21 cellular contexts compared by ENCODE assay signal in genomic region chr15:97061392-97061791, GRCh38.
DNase-seq lines count a peak whose midpoint lies in the region; ATAC-seq, FAIRE-seq and TF ChIP-seq lines count a peak whose summit lies in the region.
"Had no signal": no experiment of that assay in that cellular context is flagged by ENCODE, and none has a peak within 500 bp of the region (broad histone marks: within the 10 kb centered on the region; RNA-seq: fewer than 3 reads in every experiment).

No MANE protein-coding gene starts in this region.

- no peak overlapping the region for H3K4me3 Mint-ChIP-seq in GM23338
- no peak overlapping the region for H3K4me3 Mint-ChIP-seq in H9
- H3K4me3 Mint-ChIP-seq: CD4-positive, CD25-positive, alpha-beta regulatory T cell; CD8-positive, alpha-beta T cell; HFFc6 had no signal

- no peaks in the 10 kb centered on the region; the same call in 2 of the 3 replicates for H3K9me3 Mint-ChIP-seq in GM23338
- no peaks in the 10 kb centered on the region for H3K9me3 Mint-ChIP-seq in H9

- no peak overlapping the region for H3K18ac ChIP-seq in neuronal stem cell (ENCODE audit: low read length)
- H3K18ac ChIP-seq in H9 (ENCODE audit: insufficient read length, low read depth, low read length), result no peak overlapping the region

- peaks cover 60% of the 10 kb centered on the region for H3K4me1 ChIP-seq in A673 (ENCODE audit: insufficient read depth, low read length, poor library complexity, severe bottlenecking)
- peaks cover 36% of the 10 kb centered on the region for H3K4me1 ChIP-seq in GM23338 (ENCODE audit: insufficient read depth)
- H3K4me1 ChIP-seq in GM12878 (ENCODE audit: control insufficient read depth, insufficient read depth, low read length), result no peaks in the 10 kb centered on the region
- H3K4me1 ChIP-seq in neuronal stem cell (ENCODE audit: control insufficient read depth in 2 of 2, insufficient read depth in 1 of 2, low read depth in 1 of 2, low read length in 2 of 2), result peaks cover 0 to 4% of the 10 kb centered on the region in 2 donors
- H3K4me1 ChIP-seq in H9 (ENCODE audit: insufficient read depth, low read length), result peaks cover 7% of the 10 kb centered on the region
- H3K4me1 ChIP-seq: A549, Caco-2, HAP-1 had no signal

- SMC1A ChIA-PET in GM12878 (lab: Charles Lee; ENCODE audit: uncharacterized antibody, unreplicated experiment), result interaction anchor here (0.6 to 0.8 kb wide), 3 partner anchors 17 to 77 kb away, joined by 3 read pairs; no protein-coding TSS in a partner anchor

- H3K9me2 ChIP-seq in GM23338 (ENCODE audit: insufficient read depth), result peaks cover 9% of the 10 kb centered on the region; the same call in 1 of the 2 replicates

- no peak overlapping the region for H3K4me3 ChIP-seq in A673 (ENCODE audit: low read depth, low read length, poor library complexity, severe bottlenecking)
- H3K4me3 ChIP-seq in GM23338, result no peak overlapping the region
- H3K4me3 ChIP-seq in GM12878, result no peak overlapping the region
- H3K4me3 ChIP-seq in neuronal stem cell (ENCODE audit: low read length in 2 of 2), result no peak overlapping the region
- H3K4me3 ChIP-seq: A549, HAP-1 had no signal

- TF ChIP-seq CTCF in A673 (conservative IDR thresholded peaks at IDR 0.05; ENCODE audit: low read depth, low read length) (no peak), GM23338 (conservative IDR thresholded peaks at IDR 0.05; ENCODE audit: low read depth in 2 of 2) (no peak), GM12878 (IDR thresholded peaks at IDR 0.05 in 2 of 3, conservative IDR thresholded peaks at IDR 0.05 in 1 of 3; ENCODE audit: control insufficient read depth in 2 of 3, extremely low read depth in 1 of 3, insufficient read depth in 1 of 3, low read depth in 3 of 3, low read length in 3 of 3) (no peak), H9 (conservative IDR thresholded peaks at IDR 0.05) (no peak)

- H2BK15ac ChIP-seq in neuronal stem cell (ENCODE audit: low read length) (no peak overlapping the region), H9 (ENCODE audit: low read depth, low read length) (no peak overlapping the region)

- H2BK120ac ChIP-seq in neuronal stem cell (ENCODE audit: low read depth, low read length) (no peak overlapping the region), H9 (ENCODE audit: low read depth, low read length, poor library complexity, severe bottlenecking) (no peak overlapping the region)

- no peaks in the 10 kb centered on the region for H3K36me3 Mint-ChIP-seq in GM23338 (ENCODE audit: low read depth)
- H3K36me3 Mint-ChIP-seq in H9 (ENCODE audit: insufficient read depth in 1 of 3, low read depth in 3 of 3), result no peaks in the 10 kb centered on the region
- H3K36me3 Mint-ChIP-seq: CD4-positive, CD25-positive, alpha-beta regulatory T cell; CD8-positive, alpha-beta T cell had no signal

- TF ChIP-seq RAD21 in GM12878 (IDR thresholded peaks at IDR 0.05; ENCODE audit: insufficient read depth, low read depth, low read length), result no peak

- POLR2A ChIA-PET in A673 (lab: Charles Lee; ENCODE audit: low non-redundant PET), result no interaction called here
- POLR2A ChIA-PET in GM12878 (lab: Charles Lee), result no interaction called here

- H4K8ac ChIP-seq in neuronal stem cell (ENCODE audit: low read depth, low read length) (no peak overlapping the region), H9 (replicated peaks; ENCODE audit: insufficient read length, low read depth, low read length) (no peak overlapping the region)

- H3K27me3 Mint-ChIP-seq in GM23338 (ENCODE audit: insufficient read depth, low read depth, poor library complexity) (no peaks in the 10 kb centered on the region), H9 (ENCODE audit: low read depth) (no peaks in the 10 kb centered on the region; the same call in 1 of the 2 replicates)
- H3K27me3 Mint-ChIP-seq: CD4-positive, CD25-positive, alpha-beta regulatory T cell had no signal

- H2BK12ac ChIP-seq in neuronal stem cell (ENCODE audit: low read length) (no peak overlapping the region), H9 (ENCODE audit: insufficient read length, low read depth, low read length) (no peak overlapping the region)

- no peak for FAIRE-seq in GM12878 (lab: Jason Lieb, UNC)
- FAIRE-seq: GM12891, GM18507, H1 had no signal

- H2BK20ac ChIP-seq in H9 (ENCODE audit: low read depth, low read length, poor library complexity, severe bottlenecking), result no peak overlapping the region

- H4K91ac ChIP-seq in neuronal stem cell (ENCODE audit: low read depth, low read length, poor library complexity) (no peak overlapping the region), H9 (ENCODE audit: insufficient read length, low read depth, low read length) (no peak overlapping the region)

- RAD21 ChIA-PET in GM12878 (lab: Charles Lee; ENCODE audit: unreplicated experiment), result interaction anchor here (1.0 to 1.7 kb wide), 2 partner anchors 22 to 83 kb away, joined by 3 to 4 read pairs; no protein-coding TSS in a partner anchor

- H3K4ac ChIP-seq in neuronal stem cell (ENCODE audit: low read length), result no peak overlapping the region
- no peak overlapping the region for H3K4ac ChIP-seq in H9 (ENCODE audit: low read depth, low read length)

- no peak for TF ChIP-seq POLR2A in GM12878 (IDR thresholded peaks at IDR 0.05; ENCODE audit: low read depth, low read length)

- H3K27ac Mint-ChIP-seq in GM23338 (no peak overlapping the region), H9 (peak overlapping the region in 1 of 3 experiments; percentile 31; a peak in 1 of 7 replicates)
- H3K27ac Mint-ChIP-seq: CD4-positive, CD25-positive, alpha-beta regulatory T cell; CD8-positive, alpha-beta T cell; HFFc6 had no signal

- H4K20me1 ChIP-seq in GM23338 (replicated peaks; ENCODE audit: insufficient read depth) (no peaks in the 10 kb centered on the region), GM12878 (ENCODE audit: control insufficient read depth, insufficient read depth) (no peaks in the 10 kb centered on the region), H9 (ENCODE audit: control insufficient read depth, insufficient read depth, insufficient read length) (no peaks in the 10 kb centered on the region)

- TF ChIP-seq EP300 in GM12878 (IDR thresholded peaks at IDR 0.05; ENCODE audit: borderline replicate concordance in 1 of 2, control insufficient read depth in 1 of 2, low read depth in 2 of 2, low read length in 2 of 2), result no peak

- peaks cover 39% of the 10 kb centered on the region for H3K4me1 Mint-ChIP-seq in GM23338
- peaks cover 32 to 36% of the 10 kb centered on the region in 2 experiments for H3K4me1 Mint-ChIP-seq in H9
- H3K4me1 Mint-ChIP-seq: CD4-positive, CD25-positive, alpha-beta regulatory T cell had no signal

- H4K5ac ChIP-seq in H9 (ENCODE audit: insufficient read length, low read depth, low read length), result no peak overlapping the region

- no peak overlapping the region for H3K23ac ChIP-seq in neuronal stem cell (ENCODE audit: low read depth, low read length, poor library complexity)
- no peak overlapping the region for H3K23ac ChIP-seq in H9 (ENCODE audit: insufficient read length, low read depth, low read length)

- no peak overlapping the region for H3K14ac ChIP-seq in neuronal stem cell (ENCODE audit: low read length)
- no peak overlapping the region for H3K14ac ChIP-seq in H9 (ENCODE audit: insufficient read depth, low read length)

- H3T11ph ChIP-seq in H9 (ENCODE audit: low read length), result no peak overlapping the region

- peaks cover 8% of the 10 kb centered on the region for H3K9me3 ChIP-seq in A673 (ENCODE audit: low read depth, low read length, poor library complexity, severe bottlenecking)
- H3K9me3 ChIP-seq in GM12878 (replicated peaks; ENCODE audit: control insufficient read depth, insufficient read depth, low read length), result no peaks in the 10 kb centered on the region
- H3K9me3 ChIP-seq in neuronal stem cell (replicated peaks in 1 of 2; ENCODE audit: control insufficient read depth in 2 of 2, insufficient read depth in 1 of 2, low read depth in 1 of 2, low read length in 2 of 2), result peaks cover 0 to 4% of the 10 kb centered on the region in 2 donors
- H3K9me3 ChIP-seq in H9 (ENCODE audit: control insufficient read depth, low read depth, low read length), result no peaks in the 10 kb centered on the region
- H3K9me3 ChIP-seq: A549, Caco-2, HAP-1 had no signal

- intact Hi-C loops in A673 (cut with micrococcal nuclease; ENCODE audit: unreplicated experiment), result loop anchor here (10.0 kb wide), 1 partner anchor 693 kb away; no protein-coding TSS in a partner anchor
- intact Hi-C loops in GM12878 (cut with micrococcal nuclease; ENCODE audit: unreplicated experiment), result no loop called here

- no peak overlapping the region for H3K56ac ChIP-seq in H9 (ENCODE audit: insufficient read length, low read depth, low read length)

- DNase-seq in A673 (ENCODE audit: low spot score) (no peak), GM23338 (ENCODE audit: low spot score) (peak; percentile 11), GM12878 (ENCODE audit: low read depth, low spot score) (no peak), neuronal stem cell (ENCODE audit: low spot score) (no peak), H9 (no peak)
- DNase-seq: 8988T; Caco-2; CD4-positive, CD25-positive, alpha-beta regulatory T cell; CD8-positive, alpha-beta T cell; DMS153; DND-41; GDM1; HFFc6 had no signal

- H3F3A ChIP-seq in GM23338 (replicated peaks; ENCODE audit: low read depth), result no peaks in the 10 kb centered on the region

- H2BK5ac ChIP-seq in neuronal stem cell (ENCODE audit: low read length), result no peak overlapping the region
- H2BK5ac ChIP-seq in H9 (ENCODE audit: insufficient read length, low read length), result no peak overlapping the region

- CTCF ChIA-PET in A673 (lab: Charles Lee) (no interaction called here), GM12878 (lab: Yijun Ruan, JAX) (interaction anchor here (1.7 kb wide), 1 partner anchor 49 kb away, joined by 5 read pairs; no protein-coding TSS in a partner anchor)

- H3K79me1 ChIP-seq in neuronal stem cell (ENCODE audit: low read depth, low read length) (no peaks in the 10 kb centered on the region), H9 (ENCODE audit: insufficient read depth, low read depth, low read length, poor library complexity, severe bottlenecking) (no peaks in the 10 kb centered on the region)

- no peaks in the 10 kb centered on the region for H3K23me2 ChIP-seq in H9 (ENCODE audit: insufficient read length, low read depth, low read length, poor library complexity, severe bottlenecking)

- ATAC-seq in GM23338, result peak; percentile 79
- ATAC-seq in GM12878, result peak; percentile 50
- no peak for ATAC-seq in HG03039 (IDR thresholded peaks at IDR 0.05; ENCODE audit: unreplicated experiment)
- no peak for ATAC-seq in HG03175 (IDR thresholded peaks at IDR 0.05; ENCODE audit: unreplicated experiment)
- ATAC-seq: A549; CD8-positive, alpha-beta T cell had no signal

- H3K9ac ChIP-seq in GM12878 (ENCODE audit: control insufficient read depth, insufficient read depth, low read length) (no peak overlapping the region), neuronal stem cell (ENCODE audit: low read depth, low read length, poor library complexity) (no peak overlapping the region), H9 (ENCODE audit: extremely low read depth, insufficient read length, low read length) (no peak overlapping the region)

- BruUV-seq in A673 (replicated peaks; lab: Mats Ljungman, UMichigan), result no TSS peak
- no TSS peak for BruUV-seq in GM12878 (replicated peaks; lab: Mats Ljungman, UMichigan)

- H3K79me2 ChIP-seq in GM23338 (replicated peaks; ENCODE audit: insufficient read depth) (no peaks in the 10 kb centered on the region), GM12878 (ENCODE audit: control insufficient read depth, insufficient read depth, low read length) (no peaks in the 10 kb centered on the region), H9 (ENCODE audit: insufficient read depth, low read length) (no peaks in the 10 kb centered on the region)

- H2AK5ac ChIP-seq in neuronal stem cell (ENCODE audit: low read depth, low read length), result no peak overlapping the region
- no peak overlapping the region for H2AK5ac ChIP-seq in H9 (ENCODE audit: insufficient read length, low read length)

- in situ Hi-C loops in GM12878 (cut with MboI), result no loop called here

- WGBS in GM12878 (ENCODE audit: insufficient coverage, insufficient replicate concordance, low lambda C conversion rate, missing lambda C conversion rate), result 50% methylated on average over 2 of the region's 2 CpGs
- WGBS in neuronal stem cell (ENCODE audit: extremely low coverage in 2 of 2, insufficient read length in 2 of 2, insufficient replicate concordance in 1 of 2), 2 donors, result no CpG with 5 or more reads among the region's 2 CpGs
- WGBS in H9 (ENCODE audit: extremely low coverage, insufficient read length, low lambda C conversion rate), result no CpG with 5 or more reads among the region's 2 CpGs

- H3K4me2 ChIP-seq in GM23338 (peak overlapping the region; percentile 52), GM12878 (ENCODE audit: control insufficient read depth, insufficient read depth) (no peak overlapping the region), neuronal stem cell (ENCODE audit: insufficient read depth, low read length, poor library complexity, severe bottlenecking) (no peak overlapping the region), H9 (ENCODE audit: insufficient read depth, insufficient read length, low read length) (no peak overlapping the region)
- H3K4me2 ChIP-seq: A549 had no signal

- H3K27me3 ChIP-seq in A673 (replicated peaks; ENCODE audit: insufficient read depth, low read depth, low read length, poor library complexity) (no peaks in the 10 kb centered on the region), GM23338 (ENCODE audit: insufficient read depth) (peaks cover 12% of the 10 kb centered on the region; the same call in 1 of the 2 replicates), GM12878 (replicated peaks in 1 of 2; ENCODE audit: control insufficient read depth in 2 of 2, insufficient read depth in 2 of 2, low read length in 1 of 2) (no peaks in the 10 kb centered on the region), neuronal stem cell (ENCODE audit: control insufficient read depth in 3 of 3, insufficient read depth in 3 of 3, low read depth in 1 of 3, low read length in 3 of 3) (no peaks in the 10 kb centered on the region), H9 (ENCODE audit: insufficient read depth, low read length) (no peaks in the 10 kb centered on the region)

- no peak overlapping the region for H2AFZ ChIP-seq in GM23338
- no peak overlapping the region for H2AFZ ChIP-seq in GM12878 (ENCODE audit: control insufficient read depth, low read depth, low read length)
- peak overlapping the region; percentile 15 for H2AFZ ChIP-seq in neuronal stem cell (ENCODE audit: low read length)
- H2AFZ ChIP-seq in H9 (ENCODE audit: low read length), result no peak overlapping the region

- H3K27ac ChIP-seq in A673 (ENCODE audit: low read depth, low read length, poor library complexity, severe bottlenecking) (peak overlapping the region; percentile 80), GM23338 (ENCODE audit: low read depth) (no peak overlapping the region), GM12878 (ENCODE audit: control insufficient read depth, insufficient read depth) (no peak overlapping the region), neuronal stem cell (replicated peaks; ENCODE audit: low read length) (no peak overlapping the region), H9 (ENCODE audit: insufficient read length, low read depth, low read length) (no peak overlapping the region)
- H3K27ac ChIP-seq: A549, C4-2B had no signal

- peaks cover 4% of the 10 kb centered on the region for H3K36me3 ChIP-seq in A673 (ENCODE audit: insufficient read depth, low read length, poor library complexity, severe bottlenecking)
- no peaks in the 10 kb centered on the region for H3K36me3 ChIP-seq in GM23338 (ENCODE audit: insufficient read depth)
- H3K36me3 ChIP-seq in GM12878 (ENCODE audit: control insufficient read depth in 2 of 2, insufficient read depth in 2 of 2, low read length in 1 of 2), result no peaks in the 10 kb centered on the region
- no peaks in the 10 kb centered on the region for H3K36me3 ChIP-seq in neuronal stem cell (replicated peaks in 1 of 2; ENCODE audit: control insufficient read depth in 2 of 2, insufficient read depth in 2 of 2, low read length in 2 of 2)
- H3K36me3 ChIP-seq: HAP-1 had no signal

Comparison
In these comparisons a context has a peak if more than half of its experiments do, and no peak if none do; other contexts are left out.
1. ATAC-seq: peak in GM23338 (single experiment) and GM12878 (single experiment); none in HG03039 (single experiment) and HG03175 (single experiment).